26 cellular contexts compared by ENCODE assay signal in genomic region chr20:10169752-10170151, GRCh38.
"Had no signal": no experiment of that assay in that cellular context is flagged by ENCODE, and none has a peak within 500 bp of the region (broad histone marks: within the 10 kb centered on the region; RNA-seq: fewer than 3 reads in every experiment).

No MANE protein-coding gene starts in this region.

- DNase-seq: stimulated activated CD4-positive, alpha-beta T cell treated with anti-CD3 and anti-CD28 coated beads, Interleukin-2, amount 100 ng/mL, for 48 hours; stimulated activated CD4-positive, alpha-beta T cell treated with anti-CD3 and anti-CD28 coated beads, Interleukin-4, amount 100 ng/mL, for 1 hour; stimulated activated CD4-positive, alpha-beta T cell treated with anti-CD3 and anti-CD28 coated beads, Interleukin-4, amount 100 ng/mL, for 24 hours; stimulated activated CD4-positive, alpha-beta T cell treated with anti-CD3 and anti-CD28 coated beads, Interleukin-4, amount 100 ng/mL, for 4 hours; stimulated activated CD8-positive, alpha-beta memory T cell treated with anti-CD3 and anti-CD28 coated beads, Interleukin-4, amount 100 ng/mL, for 48 hours; stimulated activated naive B cell treated with anti-CD40 and anti-IgM and Interleukin-4, amounts not matched to agents 10 μg/mL and 1 μg/mL and 100 μg/mL, for 72 hours; stimulated activated naive CD4-positive, alpha-beta T cell; stimulated activated naive CD4-positive, alpha-beta T cell treated with Interleukin-2 at 50 U/mL for 16 hours; stimulated activated naive CD8-positive, alpha-beta T cell treated with anti-CD3 and anti-CD28 coated beads, Interleukin-15, amount 100 ng/mL, for 72 hours; stimulated activated naive CD8-positive, alpha-beta T cell treated with anti-CD3 and anti-CD28 coated beads, Interleukin-15, Interleukin-2, amounts not matched to agents 100 U/mL and 50 U/mL, for 24 hours; stomach; testis; thyroid gland; tibial artery; transverse colon; trophoblast cell; upper lobe of left lung; upper lobe of right lung; uterus had no signal

- H3K4me1 ChIP-seq: testis, tibial nerve, upper lobe of right lung, uterus had no signal

- H3K9me3 ChIP-seq: stomach, suprapubic skin, testis, thoracic aorta, thyroid gland, tibial artery, transverse colon, upper lobe of left lung, upper lobe of right lung, uterus, vagina had no signal

- H3K27me3 ChIP-seq: testis, thyroid gland, tibial artery, uterus, vagina had no signal

- H3K4me3 ChIP-seq: stomach, suprapubic skin, testis, thoracic aorta, thyroid gland, tibial artery, tibial nerve, transverse colon, upper lobe of left lung, upper lobe of right lung, uterus, vagina had no signal

- FAIRE-seq: urothelium cell line had no signal

- H3K36me3 ChIP-seq: stomach, suprapubic skin, thoracic aorta, thyroid gland, tibial artery, tibial nerve, transverse colon, upper lobe of left lung, upper lobe of right lung, uterus, vagina had no signal

- ATAC-seq: stimulated activated effector memory CD8-positive, alpha-beta T cell treated with anti-CD3 and anti-CD28 coated beads, Interleukin-12 subunit alpha, Interleukin-12 subunit beta, amount 100 ng/mL, for 72 hours; stimulated activated memory B cell treated with anti-CD40 and anti-IgM and Interleukin-4, amounts not matched to agents 10 μg/mL and 1 μg/mL and 100 μg/mL, for 72 hours; stimulated activated naive B cell treated with anti-CD40 and anti-IgM and Interleukin-4, amounts not matched to agents 10 μg/mL and 1 μg/mL and 100 μg/mL, for 72 hours; stimulated activated naive CD8-positive, alpha-beta T cell treated with anti-CD3 and anti-CD28 coated beads, Interleukin-15, amount 100 ng/mL, for 72 hours; stimulated activated naive CD8-positive, alpha-beta T cell treated with anti-CD3 and anti-CD28 coated beads, Interleukin-15, Interleukin-2, amounts not matched to agents 100 U/mL and 50 U/mL, for 24 hours; upper lobe of right lung had no signal

- H3K27ac ChIP-seq: stomach, suprapubic skin, testis, thoracic aorta, thyroid gland, tibial artery, tibial nerve, transverse colon, upper lobe of left lung, upper lobe of right lung, uterus, vagina had no signal
